Comparison of ENCODE assay signal across 8 cellular contexts in the genomic region with DNA sequence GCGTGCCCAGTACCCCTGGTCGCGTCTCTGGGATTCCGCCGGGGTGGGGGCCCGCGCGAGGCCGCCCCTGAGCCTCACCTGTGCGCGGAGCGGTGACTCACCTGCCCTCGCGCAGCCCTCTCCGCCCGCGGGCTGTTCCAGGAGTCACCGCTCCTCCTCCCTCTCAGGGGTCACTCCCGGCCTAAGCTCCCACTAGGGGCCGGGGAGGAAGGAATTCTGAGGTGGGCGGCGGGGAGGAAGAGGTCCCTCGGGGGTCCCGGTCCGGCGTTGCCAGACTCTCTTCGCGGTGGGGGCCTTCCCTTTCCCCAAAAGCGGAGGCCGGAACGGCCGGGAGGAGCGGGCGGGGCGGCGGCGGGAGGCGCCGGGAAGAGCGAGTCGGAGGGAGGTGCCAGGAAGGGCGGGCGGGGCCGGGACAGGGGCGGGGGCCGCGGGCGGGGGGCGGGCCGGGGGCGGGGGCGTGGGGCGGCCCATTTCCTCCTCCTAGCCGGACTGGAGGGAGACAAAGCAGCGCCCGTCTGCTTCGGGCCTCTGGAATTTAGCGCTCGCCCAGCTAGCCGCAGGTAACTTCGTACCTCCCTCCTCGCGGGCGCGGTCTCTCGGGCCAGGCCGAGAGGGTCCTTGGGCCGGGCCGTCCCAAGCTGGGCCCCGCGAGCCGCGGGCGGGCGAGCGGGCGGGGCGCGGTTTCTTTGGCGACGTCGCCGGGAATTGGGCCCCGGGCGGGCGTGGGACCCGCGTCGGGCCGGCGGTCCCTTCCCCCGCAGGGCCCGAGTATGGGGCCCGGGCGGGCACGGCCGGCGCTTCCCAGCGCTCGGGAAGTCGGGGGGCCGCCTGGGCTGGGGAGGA. TPM values are rescaled to one million over a fixed set of nuclear protein-coding genes. Genes with fewer than 3 reads are reported as not detected.
DNase-seq lines count a peak whose midpoint lies in the region; ATAC-seq, FAIRE-seq and TF ChIP-seq lines count a peak whose summit lies in the region.

Gene CTNNA1, plus strand, starts transcription at position 475 of the 843 bp plus-strand sequence. CDS start 28,500 bp downstream, outside the sequence.

- peaks cover 48% of the 10 kb centered on the region for H3K79me2 ChIP-seq in SK-N-SH (ENCODE audit: insufficient read depth)
- H3K79me2 ChIP-seq in osteoblast (ENCODE audit: insufficient read depth, low read length): peaks cover 46% of the 10 kb centered on the region

- no peaks in the 10 kb centered on the region for H3F3A ChIP-seq in SK-N-SH (replicated peaks; ENCODE audit: insufficient read depth)

- H3K4me1 ChIP-seq in HUES48 (ENCODE audit: control insufficient read depth, insufficient read depth, low read length) (peaks cover 22% of the 10 kb centered on the region), SK-N-SH (ENCODE audit: control insufficient read depth in 1 of 2, insufficient read depth in 2 of 2, low read depth in 1 of 2, low read length in 1 of 2) (peaks cover 3 to 6% of the 10 kb centered on the region in 2 experiments; a peak in 1 of 4 replicates), osteoblast (ENCODE audit: insufficient read depth, low read length) (peaks cover 25% of the 10 kb centered on the region), testis (peaks cover 12% of the 10 kb centered on the region)

- TF ChIP-seq EP300 in SK-N-SH (IDR thresholded peaks at IDR 0.05; ENCODE audit: borderline replicate concordance in 1 of 2, low read depth in 1 of 2, low read length in 1 of 2): peak; percentile 97 to 98

- ATAC-seq in activated naive CD4-positive, alpha-beta T cell treated with anti-CD3 and anti-CD28 coated beads, Interleukin-2, amount 50 U/mL, for 72 hours: peak; percentile 26 to 67

- TF ChIP-seq POLR2A in testis (IDR thresholded peaks at IDR 0.05): no peak

- peak within 1 kb of the TSS; percentile 96 for H3K4me2 ChIP-seq in SK-N-SH
- peak within 1 kb of the TSS; percentile 85 for H3K4me2 ChIP-seq in osteoblast (ENCODE audit: insufficient read depth, low read length)

- peak within 1 kb of the TSS; percentile 78 for H3K9ac ChIP-seq in HUES48 (ENCODE audit: low read depth, low read length)
- H3K9ac ChIP-seq in SK-N-SH: peak within 1 kb of the TSS; percentile 99

- no peaks in the 10 kb centered on the region for H3K27me3 ChIP-seq in HUES48 (ENCODE audit: control insufficient read depth, insufficient read depth, low read length)
- H3K27me3 ChIP-seq in SK-N-SH (ENCODE audit: insufficient read depth): no peaks in the 10 kb centered on the region
- no peaks in the 10 kb centered on the region for H3K27me3 ChIP-seq in osteoblast (ENCODE audit: insufficient read depth, low read length)
- H3K27me3 ChIP-seq in testis: no peaks in the 10 kb centered on the region

- H3K27ac ChIP-seq in HUES48 (ENCODE audit: low read depth, low read length): peak within 1 kb of the TSS; percentile 99
- peak within 1 kb of the TSS; percentile 77 to 93 for H3K27ac ChIP-seq in SK-N-SH (ENCODE audit: low read depth in 2 of 2, low read length in 1 of 2)
- H3K27ac ChIP-seq in osteoblast (ENCODE audit: low read depth, low read length): peak within 1 kb of the TSS; percentile 95
- H3K27ac ChIP-seq in testis: peak within 1 kb of the TSS; percentile 96 to 99

- POLR2A ChIA-PET in SK-N-SH (lab: Yijun Ruan, JAX): interaction anchor here (0.6 to 1.0 kb wide), 2 partner anchors 20 to 110 kb away, joined by 3 to 5 read pairs; no protein-coding TSS in a partner anchor

- H2AFZ ChIP-seq in SK-N-SH (ENCODE audit: low read depth): peak within 1 kb of the TSS; percentile 89
- peak within 1 kb of the TSS; percentile 87 for H2AFZ ChIP-seq in osteoblast (ENCODE audit: low read length)

- peaks cover 0 to 9% of the 10 kb centered on the region in 2 donors for H3K9me3 Mint-ChIP-seq in activated naive CD4-positive, alpha-beta T cell treated with anti-CD3 and anti-CD28 coated beads, Interleukin-2, amount 50 U/mL, for 72 hours

- H3K9me2 ChIP-seq in SK-N-SH: no peaks in the 10 kb centered on the region

- intact Hi-C loops in testis (cut with DNase I; ENCODE audit: low total_unique reads): no loop called here

- TF ChIP-seq RAD21 in SK-N-SH (IDR thresholded peaks at IDR 0.05; ENCODE audit: low read length): no peak

- CTCF ChIA-PET in SK-N-SH (lab: Yijun Ruan, JAX): interaction anchor here (0.6 to 1.5 kb wide), 9 partner anchors 11 to 220 kb away, joined by 3 to 5 read pairs (median 3); no protein-coding TSS in a partner anchor

- H3K9me3 ChIP-seq in HUES48 (ENCODE audit: control insufficient read depth, insufficient read depth, low read length) (peaks cover 6% of the 10 kb centered on the region; the same call in 1 of the 2 replicates), SK-N-SH (no peaks in the 10 kb centered on the region), osteoblast (ENCODE audit: low read depth, low read length) (no peaks in the 10 kb centered on the region), testis (no peaks in the 10 kb centered on the region)

- peak; percentile 96 for DNase-seq in AG20443 (ENCODE audit: low spot score)
- peak; percentile 83 for DNase-seq in GM19239 (ENCODE audit: insufficient read length, low spot score)
- peak; percentile 98 for DNase-seq in SK-N-SH
- DNase-seq in activated naive CD4-positive, alpha-beta T cell treated with anti-CD3 and anti-CD28 coated beads, Interleukin-2, amount 50 U/mL, for 72 hours (ENCODE audit: low spot score in 2 of 2): peak; percentile 63 to 65
- DNase-seq in glomerular endothelial cell (ENCODE audit: extremely low read depth, low read depth, low spot score): no peak
- peak; percentile 97 for DNase-seq in osteoblast (ENCODE audit: insufficient read length, low spot score, missing footprints)
- peak; percentile 84 for DNase-seq in testis

- H3K36me3 Mint-ChIP-seq in activated naive CD4-positive, alpha-beta T cell treated with anti-CD3 and anti-CD28 coated beads, Interleukin-2, amount 50 U/mL, for 72 hours: peaks cover 6 to 23% of the 10 kb centered on the region in 2 donors

- H3K27ac Mint-ChIP-seq in activated naive CD4-positive, alpha-beta T cell treated with anti-CD3 and anti-CD28 coated beads, Interleukin-2, amount 50 U/mL, for 72 hours: peak within 1 kb of the TSS; percentile 53 to 90

- TF ChIP-seq CTCF in SK-N-SH (IDR thresholded peaks at IDR 0.05) (no peak), osteoblast (IDR thresholded peaks at IDR 0.05; ENCODE audit: extremely low read depth, low read depth, low read length) (no peak), testis (IDR thresholded peaks at IDR 0.05) (peak in 1 of 3 experiments; percentile 3)

- WGBS in SK-N-SH (ENCODE audit: low lambda C conversion rate): 0% methylated on average over 4 of the region's 102 CpGs
- 0% methylated on average over 76 of the region's 102 CpGs; no CpG with 5 or more reads in 1 of the 2 donors for WGBS in testis, 2 donors

- H3K36me3 ChIP-seq in HUES48 (ENCODE audit: control insufficient read depth, insufficient read depth, low read length) (peaks cover 19% of the 10 kb centered on the region), SK-N-SH (replicated peaks in 1 of 2; ENCODE audit: control insufficient read depth in 1 of 2, insufficient read depth in 2 of 2, low read length in 1 of 2) (peaks cover 0 to 10% of the 10 kb centered on the region in 2 experiments), osteoblast (ENCODE audit: insufficient read depth, low read length) (peaks cover 11% of the 10 kb centered on the region), testis (ENCODE audit: low read depth, missing control alignments) (no peaks in the 10 kb centered on the region)

- H4K20me1 ChIP-seq in SK-N-SH (ENCODE audit: insufficient read depth): peaks cover 39% of the 10 kb centered on the region
- peaks cover 38% of the 10 kb centered on the region for H4K20me1 ChIP-seq in osteoblast (ENCODE audit: insufficient read depth, low read length)

- no peak for FAIRE-seq in GM19239 (lab: Jason Lieb, UNC)

- peak within 1 kb of the TSS; percentile 92 for H3K4me3 ChIP-seq in HUES48 (ENCODE audit: low read depth, low read length)
- peak within 1 kb of the TSS; percentile 70 to 99 for H3K4me3 ChIP-seq in SK-N-SH (ENCODE audit: low read depth in 2 of 2, low read length in 1 of 2)
- peak within 1 kb of the TSS; percentile 93 for H3K4me3 ChIP-seq in osteoblast (ENCODE audit: insufficient read depth, low read length)
- H3K4me3 ChIP-seq in testis: peak within 1 kb of the TSS; percentile 85 to 91

TF ChIP-seq in SK-N-SH, 30 proteins besides CTCF, POLR2A, EP300 and RAD21 (continues in another document):
- TF ChIP-seq GATA2 (CRISPR knock-in tag; IDR thresholded peaks at IDR 0.05) (no peak), FOXJ3 (CRISPR knock-in tag; IDR thresholded peaks at IDR 0.05) (no peak), POLR2AphosphoS5 (IDR thresholded peaks at IDR 0.05; ENCODE audit: low read depth, low read length) (peak; percentile 82; the same call in 1 of the 2 replicates), JUND (IDR thresholded peaks at IDR 0.05) (peak; percentile 32; the same call in 1 of the 2 replicates), ELF1 (IDR thresholded peaks at IDR 0.05) (0 out of 2 replicates have a peak, but pooled peaks have one; percentile 9), TAF1 (IDR thresholded peaks at IDR 0.05; ENCODE audit: borderline replicate concordance, low read depth, low read length) (peak; percentile 77; the same call in 1 of the 2 replicates), SIN3A (IDR thresholded peaks at IDR 0.05; ENCODE audit: borderline replicate concordance, low read depth, low read length) (0 out of 2 replicates have a peak, but pooled peaks have one; percentile 34), MAX (IDR thresholded peaks at IDR 0.05; ENCODE audit: low read depth) (no peak)

RNA-seq across cellular contexts. Expression of gene CTNNA1, which starts in this region (rescaled TPM):
- polyA plus RNA-seq in SK-N-SH (2012; rRNA removed): 118 and 130 TPM in 2 replicates
- polyA plus RNA-seq in SK-N-SH (2012; cell fraction: cytosol; rRNA removed): 122 and 123 TPM in 2 replicates
- polyA plus RNA-seq in SK-N-SH (2012; cell fraction: nucleus; rRNA removed): 161 and 184 TPM in 2 replicates
- total RNA-seq in activated naive CD4-positive, alpha-beta T cell treated with anti-CD3 and anti-CD28 coated beads, Interleukin-2, amount 50 U/mL, for 72 hours: 100 to 1,000 TPM in 1 of 2 donors, 10 to 100 TPM in 1; 89.2 to 224 TPM
- total RNA-seq in glomerular endothelial cell: 386 and 444 TPM in 2 replicates
- total RNA-seq in osteoblast: 432 and 448 TPM in 2 replicates
- 100 to 1,000 TPM; 135 to 154 TPM for total RNA-seq in testis
- polyA plus RNA-seq in testis (ENCODE audit: insufficient read depth, low read depth, low replicate concordance): 107 TPM
